ENCODE assay signal across 8 cellular contexts in the genomic region with DNA sequence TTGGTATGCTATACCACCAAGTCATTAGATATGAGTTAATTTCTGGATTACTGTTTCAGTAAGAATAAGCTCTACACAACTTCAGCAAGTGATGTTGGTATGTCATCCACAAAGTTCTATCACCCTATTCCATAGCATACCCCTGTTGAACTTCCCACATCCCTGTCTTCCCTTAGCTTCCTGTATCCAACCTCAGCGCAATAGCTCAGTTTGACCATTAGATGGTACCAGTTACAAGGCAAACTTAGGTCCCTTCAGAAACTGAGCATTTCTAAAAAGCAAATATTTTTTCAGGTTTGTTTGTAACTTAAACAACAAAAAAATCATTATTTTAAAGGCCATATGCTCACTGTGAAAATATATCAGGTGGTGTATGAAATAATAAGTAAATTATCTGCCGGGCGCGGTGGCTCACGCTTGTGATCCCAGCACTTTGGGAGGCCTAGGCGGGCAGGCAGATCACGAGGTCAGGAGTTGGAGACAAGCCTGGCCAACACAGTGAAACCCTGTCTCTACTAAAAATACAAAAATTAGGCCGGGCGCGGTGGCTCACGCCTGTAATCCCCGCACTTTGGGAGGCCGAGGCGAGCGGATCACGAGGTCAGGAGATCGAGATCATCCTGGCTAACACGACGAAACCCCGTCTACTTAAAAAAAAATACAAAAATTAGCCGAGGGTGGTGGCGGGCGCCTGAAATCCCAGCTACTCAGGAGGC. TPM values are rescaled to one million over a fixed set of nuclear protein-coding genes. Genes with fewer than 3 reads are reported as not detected.
A peak's percentile ranks its signal among the peaks of the same experiment; 100 is the strongest.
DNase-seq lines count a peak whose midpoint lies in the region; ATAC-seq and TF ChIP-seq lines count a peak whose summit lies in the region.

No MANE protein-coding gene starts in this region.

- no peak overlapping the region for H3K27ac ChIP-seq in AG04450 (ENCODE audit: low read depth, low read length)
- no peak overlapping the region for H3K27ac ChIP-seq in caudate nucleus (ENCODE audit: low read depth, low read length)

- POLR2A ChIA-PET in AG04450 (lab: Yijun Ruan, JAX) = interaction anchor here (1.0 kb wide), 1 partner anchor 15 kb away, joined by 3 read pairs; a partner anchor contains a TSS

- no peaks in the 10 kb centered on the region for H3K9me3 ChIP-seq in AG04450 (ENCODE audit: control insufficient read depth, insufficient read depth, low read length)

- H3K27me3 ChIP-seq in AG04450 (ENCODE audit: control insufficient read depth, insufficient read depth, low read length) = no peaks in the 10 kb centered on the region

- in situ Hi-C loops in GM13976 (cut with MboI; ENCODE audit: low sequenced_read_pairs, unreplicated experiment) = no loop called here

- no peak for DNase-seq in AG04450 (ENCODE audit: low read depth, low spot score)
- no peak for DNase-seq in GM13976 (ENCODE audit: low spot score)
- DNase-seq in OCI-M1 (lab: John Stamatoyannopoulos, UW) = peak; percentile 54
- peak; percentile 67 for DNase-seq in fibroblast of pulmonary artery (ENCODE audit: low read depth)
- no peak for DNase-seq in islet precursor cell
- no peak for DNase-seq in caudate nucleus (lab: John Stamatoyannopoulos, UW)

- H3K4me3 ChIP-seq in AG04450 (ENCODE audit: low read depth, low read length) (no peak overlapping the region), fibroblast of pulmonary artery (replicated peaks; ENCODE audit: low read depth, low read length) (no peak overlapping the region)

- CTCF ChIA-PET in AG04450 (lab: Charles Lee) = interaction anchor here (0.5 to 9.0 kb wide), 11 partner anchors 8 to 239 kb away, joined by 3 to 281 read pairs (median 5); a partner anchor contains a TSS

- TF ChIP-seq CTCF in AG04450 (IDR thresholded peaks at IDR 0.05; ENCODE audit: low read depth, low read length) = peak; percentile 77
- peak; percentile 45 for TF ChIP-seq CTCF in GM13976 (IDR thresholded peaks at IDR 0.05; ENCODE audit: borderline replicate concordance, control extremely low read depth, extremely low read depth, insufficient read depth, missing control alignments)
- peak; percentile 84 for TF ChIP-seq CTCF in fibroblast of pulmonary artery (IDR thresholded peaks at IDR 0.05; ENCODE audit: low read length, missing control alignments)

- ATAC-seq in GM21423 (IDR thresholded peaks at IDR 0.05; ENCODE audit: unreplicated experiment) (no peak), HG02981 (IDR thresholded peaks at IDR 0.05; ENCODE audit: unreplicated experiment) (no peak)

RNA-seq across cellular contexts. Expression of a gene that starts 8.8 kb away (rescaled TPM):
- not detected in 2 replicates for polyA plus RNA-seq in AG04450 (2011; rRNA removed)
- polyA minus RNA-seq in AG04450 (2011; rRNA and poly(A)+ RNA removed) = not detected in 2 replicates

RNA-seq across cellular contexts. Expression of a gene that starts 15.1 kb away (rescaled TPM):
- polyA plus RNA-seq in AG04450 (2011; rRNA removed) = 14.6 and 16.5 TPM in 2 replicates
- polyA minus RNA-seq in AG04450 (2011; rRNA and poly(A)+ RNA removed) = 21.2 and 24.3 TPM in 2 replicates

RNA-seq across cellular contexts. Expression of a gene that starts 32.9 kb away (rescaled TPM):
- not detected in 2 replicates for polyA plus RNA-seq in AG04450 (2011; rRNA removed)
- polyA minus RNA-seq in AG04450 (2011; rRNA and poly(A)+ RNA removed) = not detected in 2 replicates

Comparison
In these comparisons a context has a peak if more than half of its experiments do, and no peak if none do; other contexts are left out.
1. DNase-seq: peak in OCI-M1 (single experiment) and fibroblast of pulmonary artery (single experiment); none in AG04450 (single experiment), GM13976 (single experiment), islet precursor cell (single experiment) and caudate nucleus (0 of 61).
2. Peak in every context shown above with its lines, with median percentiles within 50 percentile points of each other: CTCF ChIP-seq.